In the genomic region with DNA sequence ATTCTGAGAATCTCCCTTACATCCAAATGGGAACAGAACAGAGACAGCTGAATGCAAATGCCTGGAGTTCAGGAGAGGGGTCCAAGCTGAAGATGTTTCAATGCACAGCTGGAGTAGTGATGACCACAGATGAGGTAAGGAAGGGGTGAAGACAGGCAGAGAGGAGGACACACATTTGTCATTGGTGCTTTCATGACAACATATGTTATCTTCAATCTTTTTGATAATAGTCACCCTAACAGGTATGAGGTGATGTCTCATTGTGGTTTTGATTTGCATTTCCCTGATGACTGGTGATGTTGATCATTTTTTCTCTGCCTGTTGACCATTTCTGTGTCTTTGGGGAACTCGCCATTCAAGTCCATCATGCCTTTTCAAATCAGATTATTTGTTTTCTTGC, we compare ENCODE assay signal across 17 cellular contexts. TPM values are rescaled to one million over a fixed set of nuclear protein-coding genes. Genes with fewer than 3 reads are reported as not detected.
DNase-seq lines count a peak whose midpoint lies in the region; ATAC-seq and TF ChIP-seq lines count a peak whose summit lies in the region.
"Had no signal": no experiment of that assay in that cellular context is flagged by ENCODE, and none has a peak within 500 bp of the region (broad histone marks: within the 10 kb centered on the region; RNA-seq: fewer than 3 reads in every experiment).

No MANE protein-coding gene starts in this region.

- H3K9me2 ChIP-seq in DOHH2 (replicated peaks; ENCODE audit: control insufficient read depth, low read length): no peaks in the 10 kb centered on the region

- intact Hi-C loops in activated CD4-positive, alpha-beta T cell treated with anti-CD3 and anti-CD28 coated beads for 36 hours (cut with DNase I, micrococcal nuclease): no loop called here

- H3K4me2 ChIP-seq in DOHH2 (ENCODE audit: low read length): 0 out of 2 replicates have a peak overlapping the region, but pooled peaks have one; percentile 9
- H3K4me2 ChIP-seq: BLaER1 had no signal

- peak; percentile 39 for ATAC-seq in activated CD4-positive, alpha-beta T cell treated with anti-CD3 and anti-CD28 coated beads for 36 hours
- ATAC-seq in activated T-helper 17 cell treated with anti-CD3 and anti-CD28 coated beads, Interleukin-2, amount 50 U/mL, for 72 hours (replicated peaks): peak; percentile 74
- no peak for ATAC-seq in HG03432 (IDR thresholded peaks at IDR 0.05; ENCODE audit: unreplicated experiment)
- ATAC-seq: HCT116 had no signal

- H3K36me3 ChIP-seq in DOHH2 (ENCODE audit: control insufficient read depth, low read length): no peaks in the 10 kb centered on the region
- H3K36me3 ChIP-seq: BLaER1 had no signal

- POLR2A ChIA-PET in activated CD4-positive, alpha-beta T cell treated with anti-CD3 and anti-CD28 coated beads for 36 hours (lab: Charles Lee): no interaction called here

- H3K27ac Mint-ChIP-seq in activated CD4-positive, alpha-beta T cell treated with anti-CD3 and anti-CD28 coated beads for 36 hours: no peak overlapping the region
- H3K27ac Mint-ChIP-seq in activated T-helper 17 cell treated with anti-CD3 and anti-CD28 coated beads, Interleukin-2, amount 50 U/mL, for 72 hours: no peak overlapping the region

- peaks cover 5% of the 10 kb centered on the region for H3K4me1 Mint-ChIP-seq in activated CD4-positive, alpha-beta T cell treated with anti-CD3 and anti-CD28 coated beads for 36 hours
- H3K4me1 Mint-ChIP-seq in activated T-helper 17 cell treated with anti-CD3 and anti-CD28 coated beads, Interleukin-2, amount 50 U/mL, for 72 hours: peaks cover 8% of the 10 kb centered on the region

- no peaks in the 10 kb centered on the region for H4K20me1 ChIP-seq in DOHH2 (ENCODE audit: control insufficient read depth, insufficient read depth, low read depth, low read length)
- H4K20me1 ChIP-seq: BLaER1 had no signal

- H3K36me3 Mint-ChIP-seq in activated CD4-positive, alpha-beta T cell treated with anti-CD3 and anti-CD28 coated beads for 36 hours (ENCODE audit: low read depth): no peaks in the 10 kb centered on the region
- H3K36me3 Mint-ChIP-seq in activated T-helper 17 cell treated with anti-CD3 and anti-CD28 coated beads, Interleukin-2, amount 50 U/mL, for 72 hours (ENCODE audit: low read depth): no peaks in the 10 kb centered on the region
- H3K36me3 Mint-ChIP-seq: CD8-positive, alpha-beta memory T cell had no signal

- no peaks in the 10 kb centered on the region for H3K79me2 ChIP-seq in DOHH2 (ENCODE audit: control insufficient read depth, low read length)

- no peaks in the 10 kb centered on the region for H3K27me3 Mint-ChIP-seq in activated CD4-positive, alpha-beta T cell treated with anti-CD3 and anti-CD28 coated beads for 36 hours
- peaks cover 3% of the 10 kb centered on the region for H3K27me3 Mint-ChIP-seq in activated T-helper 17 cell treated with anti-CD3 and anti-CD28 coated beads, Interleukin-2, amount 50 U/mL, for 72 hours

- peaks cover 22% of the 10 kb centered on the region for H3K4me1 ChIP-seq in DOHH2 (ENCODE audit: control insufficient read depth, low read length)
- H3K4me1 ChIP-seq: BLaER1 had no signal

- CTCF ChIA-PET in activated CD4-positive, alpha-beta T cell treated with anti-CD3 and anti-CD28 coated beads for 36 hours (lab: Charles Lee): interaction anchor here (0.6 to 5.7 kb wide), 3 partner anchors 29 to 548 kb away, joined by 4 to 43 read pairs (median 5); no protein-coding TSS in a partner anchor

- H3K9me3 Mint-ChIP-seq in activated CD4-positive, alpha-beta T cell treated with anti-CD3 and anti-CD28 coated beads for 36 hours (ENCODE audit: low read depth): no peaks in the 10 kb centered on the region
- no peaks in the 10 kb centered on the region for H3K9me3 Mint-ChIP-seq in activated T-helper 17 cell treated with anti-CD3 and anti-CD28 coated beads, Interleukin-2, amount 50 U/mL, for 72 hours
- H3K9me3 Mint-ChIP-seq: CD8-positive, alpha-beta memory T cell had no signal

- no peak for TF ChIP-seq CTCF in DOHH2 (IDR thresholded peaks at IDR 0.05; ENCODE audit: low read depth, low read length, poor library complexity, severe bottlenecking)

- H3K4me3 Mint-ChIP-seq in activated CD4-positive, alpha-beta T cell treated with anti-CD3 and anti-CD28 coated beads for 36 hours: no peak overlapping the region
- no peak overlapping the region for H3K4me3 Mint-ChIP-seq in activated T-helper 17 cell treated with anti-CD3 and anti-CD28 coated beads, Interleukin-2, amount 50 U/mL, for 72 hours
- H3K4me3 Mint-ChIP-seq: CD8-positive, alpha-beta memory T cell had no signal

- no peak for DNase-seq in activated CD4-positive, alpha-beta T cell treated with anti-CD3 and anti-CD28 coated beads for 36 hours
- no peak for DNase-seq in activated CD4-positive, alpha-beta T cell treated with anti-CD3 and anti-CD28 coated beads for 4 hours
- peak; percentile 40 for DNase-seq in epithelial cell of prostate (ENCODE audit: low read depth, low spot score)
- DNase-seq in RKO (ENCODE audit: low spot score): no peak
- no peak for DNase-seq in stimulated activated CD4-positive, alpha-beta T cell treated with anti-CD3 and anti-CD28 coated beads, Interleukin-2, amount 100 ng/mL, for 48 hours
- DNase-seq: 8988T; AML-193; Caco-2; CD8-positive, alpha-beta memory T cell; DND-41; GF-D8; GM23248 had no signal

- H3K27me3 ChIP-seq in DOHH2 (ENCODE audit: control insufficient read depth, low read length): peaks cover 9% of the 10 kb centered on the region
- H3K27me3 ChIP-seq: BLaER1 had no signal

- no peak overlapping the region for H3K27ac ChIP-seq in DOHH2 (ENCODE audit: low read depth, low read length)
- no peak overlapping the region for H3K27ac ChIP-seq in epithelial cell of prostate
- H3K27ac ChIP-seq: BLaER1, GM23248 had no signal

- no peaks in the 10 kb centered on the region for H3K9me3 ChIP-seq in DOHH2 (ENCODE audit: control insufficient read depth, insufficient read depth, low read length)
- H3K9me3 ChIP-seq: BLaER1, Caco-2 had no signal

- no peaks in the 10 kb centered on the region for H3F3A ChIP-seq in DOHH2 (ENCODE audit: control insufficient read depth, insufficient read depth)

- H3K4me3 ChIP-seq in DOHH2 (ENCODE audit: low read length): no peak overlapping the region
- H3K4me3 ChIP-seq: BLaER1, GM23248 had no signal

RNA-seq across cellular contexts. Expression of a gene that starts 19.2 kb away (rescaled TPM):
- total RNA-seq in activated CD4-positive, alpha-beta T cell treated with anti-CD3 and anti-CD28 coated beads for 36 hours: not detected
- not detected for total RNA-seq in activated T-helper 17 cell treated with anti-CD3 and anti-CD28 coated beads, Interleukin-2, amount 50 U/mL, for 72 hours
- total RNA-seq: Caco-2, GM23248 had no signal

RNA-seq across cellular contexts. Expression of a gene that starts 36.6 kb away (rescaled TPM):
- total RNA-seq in activated CD4-positive, alpha-beta T cell treated with anti-CD3 and anti-CD28 coated beads for 36 hours: under 1 TPM; 0.37 to 0.49 TPM
- under 1 TPM; 0.15 to 0.74 TPM for total RNA-seq in activated T-helper 17 cell treated with anti-CD3 and anti-CD28 coated beads, Interleukin-2, amount 50 U/mL, for 72 hours
- total RNA-seq: Caco-2, GM23248 had no signal

RNA-seq across cellular contexts. Expression of a gene that starts 53.1 kb away (rescaled TPM):
- total RNA-seq in activated CD4-positive, alpha-beta T cell treated with anti-CD3 and anti-CD28 coated beads for 36 hours: 1 to 10 TPM; 7.2 to 9.1 TPM
- 1 to 10 TPM; 7.0 to 9.7 TPM for total RNA-seq in activated T-helper 17 cell treated with anti-CD3 and anti-CD28 coated beads, Interleukin-2, amount 50 U/mL, for 72 hours
